ENCODE assay signal across 24 cellular contexts in genomic region chr10:79310217-79310865, GRCh38. TPM values are rescaled to one million over a fixed set of nuclear protein-coding genes. Genes with fewer than 3 reads are reported as not detected.
DNase-seq lines count a peak whose midpoint lies in the region; ATAC-seq, FAIRE-seq and TF ChIP-seq lines count a peak whose summit lies in the region.
"Had no signal": no experiment of that assay in that cellular context is flagged by ENCODE, and none has a peak within 500 bp of the region (broad histone marks: within the 10 kb centered on the region; RNA-seq: fewer than 3 reads in every experiment).

No MANE protein-coding gene starts in this region.

- ATAC-seq in WTC11 (no peak), HG02885 (IDR thresholded peaks at IDR 0.05; ENCODE audit: poor library complexity, unreplicated experiment) (no peak)
- ATAC-seq: activated naive CD8-positive, alpha-beta T cell treated with anti-CD3 and anti-CD28 coated beads, Interleukin-2, amount 50 U/mL, for 24 hours; upper lobe of right lung had no signal

- H3K9me3 Mint-ChIP-seq in WTC11 (no peaks in the 10 kb centered on the region), progenitor cell of endocrine pancreas (ENCODE audit: low read depth) (no peaks in the 10 kb centered on the region)
- H3K9me3 Mint-ChIP-seq: activated CD4-positive, alpha-beta memory T cell treated with anti-CD3 and anti-CD28 coated beads, Interleukin-2, amount 10 ng/mL, durations not matched to agents 7 days and 5 days; activated naive CD8-positive, alpha-beta T cell treated with anti-CD3 and anti-CD28 coated beads, Interleukin-2, amount 50 U/mL, for 24 hours had no signal

- H3K36me3 Mint-ChIP-seq in WTC11 (peaks cover 11% of the 10 kb centered on the region), progenitor cell of endocrine pancreas (ENCODE audit: insufficient read depth) (peaks cover 13% of the 10 kb centered on the region)

- H3K4me3 ChIP-seq in left ventricle myocardium inferior = no peak overlapping the region
- H3K4me3 ChIP-seq in SJCRH30 = no peak overlapping the region
- H3K4me3 ChIP-seq: HAP-1, hepatocyte, PC-9, upper lobe of right lung had no signal

- intact Hi-C loops in left ventricle myocardium inferior (cut with micrococcal nuclease) = no loop called here

- DNase-seq in DMS 273 (lab: John Stamatoyannopoulos, UW; ENCODE audit: unreplicated experiment) = peak; percentile 35
- no peak for DNase-seq in DMS 273 treated with DMSO at 0.1 percent for 48 hours (lab: John Stamatoyannopoulos, UW)
- DNase-seq in WTC11 (ENCODE audit: low spot score) = no peak
- peak; percentile 16 for DNase-seq in left ventricle myocardium inferior
- no peak for DNase-seq in progenitor cell of endocrine pancreas (ENCODE audit: low spot score, unreplicated experiment)
- no peak for DNase-seq in SJCRH30
- no peak for DNase-seq in D721Med (ENCODE audit: insufficient read length, low spot score)
- DNase-seq: activated CD4-positive, alpha-beta memory T cell treated with anti-CD3 and anti-CD28 coated beads, Interleukin-2, amount 10 ng/mL, durations not matched to agents 7 days and 5 days; activated naive CD8-positive, alpha-beta T cell treated with anti-CD3 and anti-CD28 coated beads, Interleukin-2, amount 50 U/mL, for 24 hours; BE2C; DMS153; effector memory CD4-positive, alpha-beta T cell; islet precursor cell; NCI-H1105; NCI-H2171 treated with DMSO at 0.1 percent for 48 hours; NCI-H748 treated with DMSO at 0.1 percent for 48 hours; PC-9; stimulated activated naive CD4-positive, alpha-beta T cell treated with Interleukin-2 at 50 U/mL for 16 hours; SW 1271; upper lobe of right lung had no signal

- CTCF ChIA-PET in WTC11 (lab: Charles Lee) = no interaction called here

- no peaks in the 10 kb centered on the region for H3K9me3 ChIP-seq in left ventricle myocardium inferior (replicated peaks)
- no peaks in the 10 kb centered on the region for H3K9me3 ChIP-seq in SJCRH30 (replicated peaks)
- H3K9me3 ChIP-seq: BE2C, HAP-1, upper lobe of right lung had no signal

- H3K4me3 Mint-ChIP-seq in WTC11 (no peak overlapping the region), progenitor cell of endocrine pancreas (ENCODE audit: low read depth) (no peak overlapping the region)
- H3K4me3 Mint-ChIP-seq: activated CD4-positive, alpha-beta memory T cell treated with anti-CD3 and anti-CD28 coated beads, Interleukin-2, amount 10 ng/mL, durations not matched to agents 7 days and 5 days; activated naive CD8-positive, alpha-beta T cell treated with anti-CD3 and anti-CD28 coated beads, Interleukin-2, amount 50 U/mL, for 24 hours had no signal

- H3K27me3 Mint-ChIP-seq in WTC11 (ENCODE audit: low read depth) = no peaks in the 10 kb centered on the region
- H3K27me3 Mint-ChIP-seq in progenitor cell of endocrine pancreas = no peaks in the 10 kb centered on the region
- H3K27me3 Mint-ChIP-seq: activated CD4-positive, alpha-beta memory T cell treated with anti-CD3 and anti-CD28 coated beads, Interleukin-2, amount 10 ng/mL, durations not matched to agents 7 days and 5 days; activated naive CD8-positive, alpha-beta T cell treated with anti-CD3 and anti-CD28 coated beads, Interleukin-2, amount 50 U/mL, for 24 hours had no signal

- no peak for TF ChIP-seq CTCF in WTC11 (IDR thresholded peaks at IDR 0.05)
- no peak for TF ChIP-seq CTCF in left ventricle myocardium inferior (IDR thresholded peaks at IDR 0.05; ENCODE audit: borderline replicate concordance)
- TF ChIP-seq CTCF in progenitor cell of endocrine pancreas (IDR thresholded peaks at IDR 0.05; ENCODE audit: unreplicated experiment) = no peak
- no peak for TF ChIP-seq CTCF in D721Med (IDR thresholded peaks at IDR 0.05; ENCODE audit: insufficient read depth, missing control alignments)

- H3K27ac ChIP-seq in left ventricle myocardium inferior (replicated peaks) (peak overlapping the region; percentile 15), SJCRH30 (no peak overlapping the region)
- H3K27ac ChIP-seq: 22Rv1, hepatocyte, PC-9, upper lobe of right lung had no signal

- POLR2A ChIA-PET in WTC11 (lab: Charles Lee) = no interaction called here

- peak overlapping the region; percentile 46 for H3K27ac Mint-ChIP-seq in WTC11
- peak overlapping the region; percentile 65 for H3K27ac Mint-ChIP-seq in progenitor cell of endocrine pancreas
- H3K27ac Mint-ChIP-seq: activated CD4-positive, alpha-beta memory T cell treated with anti-CD3 and anti-CD28 coated beads, Interleukin-2, amount 10 ng/mL, durations not matched to agents 7 days and 5 days; activated naive CD8-positive, alpha-beta T cell treated with anti-CD3 and anti-CD28 coated beads, Interleukin-2, amount 50 U/mL, for 24 hours had no signal

- H3K4me1 Mint-ChIP-seq in WTC11 (no peaks in the 10 kb centered on the region), progenitor cell of endocrine pancreas (ENCODE audit: low read depth) (no peaks in the 10 kb centered on the region)
- H3K4me1 Mint-ChIP-seq: activated naive CD8-positive, alpha-beta T cell treated with anti-CD3 and anti-CD28 coated beads, Interleukin-2, amount 50 U/mL, for 24 hours had no signal

- H3K4me1 ChIP-seq in left ventricle myocardium inferior (peaks cover 10% of the 10 kb centered on the region), SJCRH30 (peaks cover 28% of the 10 kb centered on the region)
- H3K4me1 ChIP-seq: HAP-1, upper lobe of right lung had no signal

- no peak for FAIRE-seq in D721Med (lab: Jason Lieb, UNC)

- peaks cover 93% of the 10 kb centered on the region for H3K36me3 ChIP-seq in left ventricle myocardium inferior
- peaks cover 23% of the 10 kb centered on the region for H3K36me3 ChIP-seq in SJCRH30

- H3K27me3 ChIP-seq in left ventricle myocardium inferior (ENCODE audit: low read depth) = no peaks in the 10 kb centered on the region
- no peaks in the 10 kb centered on the region for H3K27me3 ChIP-seq in SJCRH30
- H3K27me3 ChIP-seq: BE2C, hepatocyte, upper lobe of right lung had no signal

TF ChIP-seq in WTC11, 78 proteins besides CTCF, POLR2A, EP300 and RAD21:
- no peak for TF ChIP-seq ZNF121 (CRISPR knock-in tag; IDR thresholded peaks at IDR 0.05)
- no peak for TF ChIP-seq GRHL2 (CRISPR knock-in tag; IDR thresholded peaks at IDR 0.05; ENCODE audit: insufficient replicate concordance, severe bottlenecking)
- TF ChIP-seq ETV6 (CRISPR knock-in tag; IDR thresholded peaks at IDR 0.05) = no peak
- no peak for TF ChIP-seq TEAD1 (CRISPR knock-in tag; IDR thresholded peaks at IDR 0.05)
- no peak for TF ChIP-seq NFATC4 (CRISPR knock-in tag; IDR thresholded peaks at IDR 0.05)
- no peak for TF ChIP-seq NR3C1 (CRISPR knock-in tag; conservative IDR thresholded peaks at IDR 0.05; ENCODE audit: low read depth)
- no peak for TF ChIP-seq EMX1 (CRISPR knock-in tag; IDR thresholded peaks at IDR 0.05)
TF ChIP-seq in WTC11: peak in this region for 0.

RNA-seq across cellular contexts. Expression of gene PPIF, which starts 36.9 kb away (rescaled TPM):
- total RNA-seq in WTC11 (2021) (80.9 to 91.4 TPM (median 89.9 TPM) in 3 replicates), left ventricle myocardium inferior (150 TPM), progenitor cell of endocrine pancreas (35.9 and 37.1 TPM in 2 replicates)
- 98.8 and 103 TPM in 2 replicates for total RNA-seq in SJCRH30 (2014; rRNA removed; shearing (Covaris generic))

Comparison
In these comparisons a context has a peak if more than half of its experiments do, and no peak if none do; other contexts are left out.
1. DNase-seq: peak in DMS 273 (single experiment) and left ventricle myocardium inferior (single experiment); none in DMS 273 treated with DMSO at 0.1 percent for 48 hours (single experiment), WTC11 (single experiment), progenitor cell of endocrine pancreas (single experiment), SJCRH30 (0 of 2) and D721Med (single experiment).